In genomic region chr13:108272333-108272732, GRCh38 we compare ENCODE assay signal across 2 cellular contexts.
TF ChIP-seq lines count a peak whose summit lies in the region.

No MANE protein-coding gene starts in this region.

TF ChIP-seq in WTC11, 78 proteins besides CTCF, POLR2A, EP300 and RAD21 (continued from another document):
- TF ChIP-seq ZNF416 (CRISPR knock-in tag; IDR thresholded peaks at IDR 0.05): no peak
- no peak for TF ChIP-seq ESRRA (CRISPR knock-in tag; IDR thresholded peaks at IDR 0.05; ENCODE audit: borderline replicate concordance)
- no peak for TF ChIP-seq IRF1 (CRISPR knock-in tag; IDR thresholded peaks at IDR 0.05)
- no peak for TF ChIP-seq TCF7 (CRISPR knock-in tag; IDR thresholded peaks at IDR 0.05; ENCODE audit: low read depth)
- no peak for TF ChIP-seq AR (CRISPR knock-in tag; IDR thresholded peaks at IDR 0.05)
- no peak for TF ChIP-seq SP1 (CRISPR knock-in tag; conservative IDR thresholded peaks at IDR 0.05)
- no peak for TF ChIP-seq ELF4 (CRISPR knock-in tag; IDR thresholded peaks at IDR 0.05; ENCODE audit: low read depth)
- no peak for TF ChIP-seq NFYB (CRISPR knock-in tag; conservative IDR thresholded peaks at IDR 0.05; ENCODE audit: low read depth)
- TF ChIP-seq E2F4 (CRISPR knock-in tag; IDR thresholded peaks at IDR 0.05; ENCODE audit: borderline replicate concordance, low read depth): no peak
- TF ChIP-seq MYBL2 (CRISPR knock-in tag; IDR thresholded peaks at IDR 0.05): no peak

TF ChIP-seq in GM23338, 12 proteins besides CTCF, POLR2A, EP300 and RAD21 (continued from another document):
- TF ChIP-seq ZNF462 (CRISPR knock-in tag; IDR thresholded peaks at IDR 0.05): no peak
- TF ChIP-seq EZH2 (IDR thresholded peaks at IDR 0.05; ENCODE audit: low read depth, unreplicated experiment): no peak
- TF ChIP-seq JUNB (IDR thresholded peaks at IDR 0.05; ENCODE audit: unreplicated experiment): no peak
- TF ChIP-seq CREB1 (CRISPR knock-in tag; IDR thresholded peaks at IDR 0.05; ENCODE audit: low read depth): no peak
- TF ChIP-seq ETS1 (IDR thresholded peaks at IDR 0.05): no peak
- TF ChIP-seq POLR2AphosphoS5 (IDR thresholded peaks at IDR 0.05; ENCODE audit: low read depth): no peak
- no peak for TF ChIP-seq NANOG (IDR thresholded peaks at IDR 0.05; ENCODE audit: borderline replicate concordance)
- TF ChIP-seq STAT1 (IDR thresholded peaks at IDR 0.05; ENCODE audit: unreplicated experiment): no peak
- TF ChIP-seq ZNF114 (CRISPR knock-in tag; IDR thresholded peaks at IDR 0.05): no peak
- no peak for TF ChIP-seq EZH2phosphoT487 (IDR thresholded peaks at IDR 0.05; ENCODE audit: unreplicated experiment)
